ENCODE assay signal across 18 cellular contexts in genomic region chr14:72666610-72667009, GRCh38.
DNase-seq lines count a peak whose midpoint lies in the region; ATAC-seq and TF ChIP-seq lines count a peak whose summit lies in the region.
"Had no signal": no experiment of that assay in that cellular context is flagged by ENCODE, and none has a peak within 500 bp of the region (broad histone marks: within the 10 kb centered on the region; RNA-seq: fewer than 3 reads in every experiment).

No MANE protein-coding gene starts in this region.

- intact Hi-C loops in HCT116 (cut with micrococcal nuclease): no loop called here
- intact Hi-C loops in thyroid gland (cut with DNase I): no loop called here

- TF ChIP-seq RAD21 in HCT116 (IDR thresholded peaks at IDR 0.05; ENCODE audit: low read depth): no peak

- no peaks in the 10 kb centered on the region for H3K27me3 ChIP-seq in HCT116 (ENCODE audit: insufficient read depth, low read length)
- no peaks in the 10 kb centered on the region for H3K27me3 ChIP-seq in foreskin keratinocyte
- H3K27me3 ChIP-seq in thyroid gland: no peaks in the 10 kb centered on the region

- TF ChIP-seq CTCF in HCT116 (IDR thresholded peaks at IDR 0.05 in 2 of 3, conservative IDR thresholded peaks at IDR 0.05 in 1 of 3; ENCODE audit: borderline replicate concordance in 1 of 3, insufficient read depth in 1 of 3, low read depth in 2 of 3, low read length in 2 of 3) (no peak), foreskin keratinocyte (conservative IDR thresholded peaks at IDR 0.05) (no peak), thyroid gland (IDR thresholded peaks at IDR 0.05) (no peak)

- CTCF ChIA-PET in HCT116 (lab: Charles Lee): no interaction called here

- H2AFZ ChIP-seq in HCT116 (ENCODE audit: low read depth, low read length, poor library complexity, severe bottlenecking): no peak overlapping the region

- peaks cover 1 to 19% (median 6%) of the 10 kb centered on the region in 5 donors for H3K27me3 Mint-ChIP-seq in naive thymus-derived CD8-positive, alpha-beta T cell

- no peaks in the 10 kb centered on the region for H3K79me2 ChIP-seq in HCT116 (ENCODE audit: insufficient read depth, low read length)

- peaks cover 4 to 9% (median 6%) of the 10 kb centered on the region in 3 donors for H3K36me3 Mint-ChIP-seq in naive thymus-derived CD8-positive, alpha-beta T cell

- RAD21 ChIA-PET in HCT116 (lab: Charles Lee; ENCODE audit: low non-redundant PET in 1 of 2, low total read pairs in 2 of 2, uncharacterized antibody in 2 of 2, unreplicated experiment in 2 of 2): no interaction called here

- peaks cover 0 to 4% (median 0%) of the 10 kb centered on the region in 4 donors for H3K4me1 Mint-ChIP-seq in naive thymus-derived CD8-positive, alpha-beta T cell

- no peaks in the 10 kb centered on the region for H3K9me3 ChIP-seq in HCT116 (ENCODE audit: control insufficient read depth in 1 of 2, insufficient read depth in 1 of 2, low read depth in 1 of 2, low read length in 2 of 2)
- H3K9me3 ChIP-seq in thyroid gland: no peaks in the 10 kb centered on the region
- H3K9me3 ChIP-seq: HAP-1, lower lobe of right lung had no signal

- POLR2A ChIA-PET in HCT116 (lab: Charles Lee): no interaction called here
- POLR2A ChIA-PET in naive thymus-derived CD8-positive, alpha-beta T cell (lab: Charles Lee): no interaction called here

- H3K27ac Mint-ChIP-seq in naive thymus-derived CD8-positive, alpha-beta T cell: no peak overlapping the region
- H3K27ac Mint-ChIP-seq: activated naive CD4-positive, alpha-beta T cell treated with anti-CD3 and anti-CD28 coated beads for 36 hours; T-helper 1 cell treated with Interleukin-12 subunit alpha and Interleukin-12 subunit beta and Interleukin-4 antibody, amounts not matched to agents 30 μg/mL and 1 μg/mL, for 36 hours; type B pancreatic cell had no signal

- peak; percentile 57 for ATAC-seq in HCT116
- ATAC-seq in foreskin keratinocyte: peak; percentile 55
- no peak for ATAC-seq in naive thymus-derived CD8-positive, alpha-beta T cell
- ATAC-seq in HG03097 (IDR thresholded peaks at IDR 0.05; ENCODE audit: low FRiP score, unreplicated experiment): no peak
- ATAC-seq: lower lobe of right lung had no signal

- H3K4me3 Mint-ChIP-seq in naive thymus-derived CD8-positive, alpha-beta T cell: no peak overlapping the region
- H3K4me3 Mint-ChIP-seq: activated naive CD4-positive, alpha-beta T cell treated with anti-CD3 and anti-CD28 coated beads for 36 hours; T-helper 1 cell treated with Interleukin-12 subunit alpha and Interleukin-12 subunit beta and Interleukin-4 antibody, amounts not matched to agents 30 μg/mL and 1 μg/mL, for 36 hours; type B pancreatic cell had no signal

- H3K4me3 ChIP-seq in HCT116 (replicated peaks in 1 of 2; ENCODE audit: low read depth in 1 of 2, low read length in 2 of 2) (no peak overlapping the region), thyroid gland (replicated peaks in 1 of 3) (no peak overlapping the region)
- H3K4me3 ChIP-seq: HAP-1, lower lobe of right lung had no signal

- H3K27ac ChIP-seq in HCT116 (ENCODE audit: low read depth, low read length) (no peak overlapping the region), foreskin keratinocyte (peak overlapping the region; percentile 76), thyroid gland (no peak overlapping the region)
- H3K27ac ChIP-seq: KMS-11, lower lobe of right lung had no signal

- H3K36me3 ChIP-seq in HCT116 (ENCODE audit: control insufficient read depth in 1 of 2, insufficient read depth in 2 of 2, low read length in 2 of 2) (no peaks in the 10 kb centered on the region), thyroid gland (no peaks in the 10 kb centered on the region)
- H3K36me3 ChIP-seq: HAP-1, lower lobe of right lung had no signal

- no peak overlapping the region for H3K9ac ChIP-seq in HCT116 (ENCODE audit: low read length)
- H3K9ac ChIP-seq: KMS-11 had no signal

- WGBS in thyroid gland, 2 donors: 30 to 38% methylated on average over 1 of the region's 1 CpG

- H3K4me2 ChIP-seq in HCT116 (ENCODE audit: low read length): peak overlapping the region; percentile 33
- H3K4me2 ChIP-seq: KMS-11 had no signal

- no peaks in the 10 kb centered on the region for H3K9me2 ChIP-seq in HCT116 (ENCODE audit: insufficient read depth)

- H4K20me1 ChIP-seq in HCT116 (ENCODE audit: insufficient read depth): no peaks in the 10 kb centered on the region

- DNase-seq in A172 (ENCODE audit: low spot score) (peak; percentile 89), HCT116 (ENCODE audit: low read depth, low spot score) (peak; percentile 35), amniotic epithelial cell (ENCODE audit: low read depth) (peak; percentile 47), foreskin keratinocyte (peak; percentile 89 to 96), thyroid gland (no peak), NCI-H1436 (lab: John Stamatoyannopoulos, UW) (no peak)
- no peak for DNase-seq in naive thymus-derived CD8-positive, alpha-beta T cell
- DNase-seq: activated CD4-positive, alpha-beta T cell treated with anti-CD3 and anti-CD28 coated beads, Interleukin-2, amount 50 U/mL, for 1 hour; activated naive CD4-positive, alpha-beta T cell treated with anti-CD3 and anti-CD28 coated beads for 36 hours; cortex of kidney; lower lobe of right lung; NCI-H2081; stimulated activated CD4-positive, alpha-beta T cell treated with anti-CD3 and anti-CD28 coated beads, Interleukin-12 subunit alpha, Interleukin-12 subunit beta, amount 100 ng/mL, for 4 hours had no signal

- no TSS peak for BruUV-seq in HCT116 (replicated peaks; lab: Mats Ljungman, UMichigan)

- H3K4me1 ChIP-seq in HCT116 (ENCODE audit: control insufficient read depth in 1 of 2, insufficient read depth in 2 of 2, low read length in 2 of 2) (peaks cover 8 to 26% of the 10 kb centered on the region in 2 experiments; a peak in 3 of 4 replicates), foreskin keratinocyte (peaks cover 25% of the 10 kb centered on the region), thyroid gland (no peaks in the 10 kb centered on the region)
- H3K4me1 ChIP-seq: HAP-1, lower lobe of right lung had no signal

- no peak for TF ChIP-seq POLR2A in HCT116 (IDR thresholded peaks at IDR 0.05; ENCODE audit: borderline replicate concordance, extremely low read depth, insufficient read depth, insufficient read length)
- TF ChIP-seq POLR2A in thyroid gland (IDR thresholded peaks at IDR 0.05): no peak

- H3K9me3 Mint-ChIP-seq in naive thymus-derived CD8-positive, alpha-beta T cell: peaks cover 0 to 2% (median 0%) of the 10 kb centered on the region in 9 donors
- H3K9me3 Mint-ChIP-seq: activated naive CD4-positive, alpha-beta T cell treated with anti-CD3 and anti-CD28 coated beads for 36 hours had no signal

TF ChIP-seq in HCT116, 20 proteins besides CTCF, POLR2A, EP300 and RAD21:
- TF ChIP-seq ZFX (IDR thresholded peaks at IDR 0.05) (no peak), TCF7L2 (IDR thresholded peaks at IDR 0.05; ENCODE audit: borderline replicate concordance, extremely low read depth, insufficient read depth, insufficient read length) (no peak), JUND (IDR thresholded peaks at IDR 0.05) (no peak), EGR1 (IDR thresholded peaks at IDR 0.05; ENCODE audit: low read depth) (no peak), MAX (IDR thresholded peaks at IDR 0.05) (no peak), FOSL1 (IDR thresholded peaks at IDR 0.05; ENCODE audit: low read depth) (0 out of 2 replicates have a peak, but pooled peaks have one; percentile 9)

Comparison
In these comparisons a context has a peak if more than half of its experiments do, and no peak if none do; other contexts are left out.
1. DNase-seq: peak in A172 (single experiment), HCT116 (single experiment), amniotic epithelial cell (single experiment) and foreskin keratinocyte (2 of 2); none in naive thymus-derived CD8-positive, alpha-beta T cell (0 of 10), thyroid gland (0 of 2) and NCI-H1436 (single experiment).
2. ATAC-seq: peak in HCT116 (single experiment) and foreskin keratinocyte (single experiment); none in naive thymus-derived CD8-positive, alpha-beta T cell (0 of 2) and HG03097 (single experiment).